In the genomic region with DNA sequence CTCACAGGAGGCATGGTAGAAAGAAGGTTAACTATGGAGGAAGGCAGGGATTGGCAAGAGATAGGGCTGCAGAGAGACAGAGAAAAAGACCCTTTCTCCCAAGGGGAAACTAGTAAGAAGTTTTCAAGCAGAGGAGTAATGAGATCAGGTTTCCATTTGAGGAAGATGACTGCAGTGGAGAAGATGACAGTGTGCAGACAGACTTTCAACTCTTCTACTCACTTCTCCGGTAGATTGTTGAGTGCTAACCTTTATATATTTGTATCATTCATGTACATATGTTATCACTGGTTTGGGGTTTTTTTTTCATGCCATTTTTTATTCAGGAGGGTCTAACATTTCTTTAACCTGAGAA, we compare ENCODE assay signal across 1 cellular context.
TF ChIP-seq lines count a peak whose summit lies in the region.

No MANE protein-coding gene starts in this region.

TF ChIP-seq in GM23338, 12 proteins besides CTCF, POLR2A, EP300 and RAD21 (continued from another document):
- TF ChIP-seq, protein P1, sequence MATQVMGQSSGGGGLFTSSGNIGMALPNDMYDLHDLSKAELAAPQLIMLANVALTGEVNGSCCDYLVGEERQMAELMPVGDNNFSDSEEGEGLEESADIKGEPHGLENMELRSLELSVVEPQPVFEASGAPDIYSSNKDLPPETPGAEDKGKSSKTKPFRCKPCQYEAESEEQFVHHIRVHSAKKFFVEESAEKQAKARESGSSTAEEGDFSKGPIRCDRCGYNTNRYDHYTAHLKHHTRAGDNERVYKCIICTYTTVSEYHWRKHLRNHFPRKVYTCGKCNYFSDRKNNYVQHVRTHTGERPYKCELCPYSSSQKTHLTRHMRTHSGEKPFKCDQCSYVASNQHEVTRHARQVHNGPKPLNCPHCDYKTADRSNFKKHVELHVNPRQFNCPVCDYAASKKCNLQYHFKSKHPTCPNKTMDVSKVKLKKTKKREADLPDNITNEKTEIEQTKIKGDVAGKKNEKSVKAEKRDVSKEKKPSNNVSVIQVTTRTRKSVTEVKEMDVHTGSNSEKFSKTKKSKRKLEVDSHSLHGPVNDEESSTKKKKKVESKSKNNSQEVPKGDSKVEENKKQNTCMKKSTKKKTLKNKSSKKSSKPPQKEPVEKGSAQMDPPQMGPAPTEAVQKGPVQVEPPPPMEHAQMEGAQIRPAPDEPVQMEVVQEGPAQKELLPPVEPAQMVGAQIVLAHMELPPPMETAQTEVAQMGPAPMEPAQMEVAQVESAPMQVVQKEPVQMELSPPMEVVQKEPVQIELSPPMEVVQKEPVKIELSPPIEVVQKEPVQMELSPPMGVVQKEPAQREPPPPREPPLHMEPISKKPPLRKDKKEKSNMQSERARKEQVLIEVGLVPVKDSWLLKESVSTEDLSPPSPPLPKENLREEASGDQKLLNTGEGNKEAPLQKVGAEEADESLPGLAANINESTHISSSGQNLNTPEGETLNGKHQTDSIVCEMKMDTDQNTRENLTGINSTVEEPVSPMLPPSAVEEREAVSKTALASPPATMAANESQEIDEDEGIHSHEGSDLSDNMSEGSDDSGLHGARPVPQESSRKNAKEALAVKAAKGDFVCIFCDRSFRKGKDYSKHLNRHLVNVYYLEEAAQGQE (IDR thresholded peaks at IDR 0.05; ENCODE audit: unreplicated experiment) = no peak
- TF ChIP-seq EZH2phosphoT487 (IDR thresholded peaks at IDR 0.05; ENCODE audit: unreplicated experiment) (no peak), EZH2 (IDR thresholded peaks at IDR 0.05; ENCODE audit: low read depth, unreplicated experiment) (no peak), CREB1 (CRISPR knock-in tag; IDR thresholded peaks at IDR 0.05; ENCODE audit: low read depth) (no peak), ZNF114 (CRISPR knock-in tag; IDR thresholded peaks at IDR 0.05) (no peak), ZNF331 (CRISPR knock-in tag; IDR thresholded peaks at IDR 0.05; ENCODE audit: low read depth) (no peak), POLR2AphosphoS5 (IDR thresholded peaks at IDR 0.05; ENCODE audit: low read depth) (no peak), STAT1 (IDR thresholded peaks at IDR 0.05; ENCODE audit: unreplicated experiment) (no peak), JUNB (IDR thresholded peaks at IDR 0.05; ENCODE audit: unreplicated experiment) (no peak), NANOG (IDR thresholded peaks at IDR 0.05; ENCODE audit: borderline replicate concordance) (no peak)
- TF ChIP-seq, protein P2, sequence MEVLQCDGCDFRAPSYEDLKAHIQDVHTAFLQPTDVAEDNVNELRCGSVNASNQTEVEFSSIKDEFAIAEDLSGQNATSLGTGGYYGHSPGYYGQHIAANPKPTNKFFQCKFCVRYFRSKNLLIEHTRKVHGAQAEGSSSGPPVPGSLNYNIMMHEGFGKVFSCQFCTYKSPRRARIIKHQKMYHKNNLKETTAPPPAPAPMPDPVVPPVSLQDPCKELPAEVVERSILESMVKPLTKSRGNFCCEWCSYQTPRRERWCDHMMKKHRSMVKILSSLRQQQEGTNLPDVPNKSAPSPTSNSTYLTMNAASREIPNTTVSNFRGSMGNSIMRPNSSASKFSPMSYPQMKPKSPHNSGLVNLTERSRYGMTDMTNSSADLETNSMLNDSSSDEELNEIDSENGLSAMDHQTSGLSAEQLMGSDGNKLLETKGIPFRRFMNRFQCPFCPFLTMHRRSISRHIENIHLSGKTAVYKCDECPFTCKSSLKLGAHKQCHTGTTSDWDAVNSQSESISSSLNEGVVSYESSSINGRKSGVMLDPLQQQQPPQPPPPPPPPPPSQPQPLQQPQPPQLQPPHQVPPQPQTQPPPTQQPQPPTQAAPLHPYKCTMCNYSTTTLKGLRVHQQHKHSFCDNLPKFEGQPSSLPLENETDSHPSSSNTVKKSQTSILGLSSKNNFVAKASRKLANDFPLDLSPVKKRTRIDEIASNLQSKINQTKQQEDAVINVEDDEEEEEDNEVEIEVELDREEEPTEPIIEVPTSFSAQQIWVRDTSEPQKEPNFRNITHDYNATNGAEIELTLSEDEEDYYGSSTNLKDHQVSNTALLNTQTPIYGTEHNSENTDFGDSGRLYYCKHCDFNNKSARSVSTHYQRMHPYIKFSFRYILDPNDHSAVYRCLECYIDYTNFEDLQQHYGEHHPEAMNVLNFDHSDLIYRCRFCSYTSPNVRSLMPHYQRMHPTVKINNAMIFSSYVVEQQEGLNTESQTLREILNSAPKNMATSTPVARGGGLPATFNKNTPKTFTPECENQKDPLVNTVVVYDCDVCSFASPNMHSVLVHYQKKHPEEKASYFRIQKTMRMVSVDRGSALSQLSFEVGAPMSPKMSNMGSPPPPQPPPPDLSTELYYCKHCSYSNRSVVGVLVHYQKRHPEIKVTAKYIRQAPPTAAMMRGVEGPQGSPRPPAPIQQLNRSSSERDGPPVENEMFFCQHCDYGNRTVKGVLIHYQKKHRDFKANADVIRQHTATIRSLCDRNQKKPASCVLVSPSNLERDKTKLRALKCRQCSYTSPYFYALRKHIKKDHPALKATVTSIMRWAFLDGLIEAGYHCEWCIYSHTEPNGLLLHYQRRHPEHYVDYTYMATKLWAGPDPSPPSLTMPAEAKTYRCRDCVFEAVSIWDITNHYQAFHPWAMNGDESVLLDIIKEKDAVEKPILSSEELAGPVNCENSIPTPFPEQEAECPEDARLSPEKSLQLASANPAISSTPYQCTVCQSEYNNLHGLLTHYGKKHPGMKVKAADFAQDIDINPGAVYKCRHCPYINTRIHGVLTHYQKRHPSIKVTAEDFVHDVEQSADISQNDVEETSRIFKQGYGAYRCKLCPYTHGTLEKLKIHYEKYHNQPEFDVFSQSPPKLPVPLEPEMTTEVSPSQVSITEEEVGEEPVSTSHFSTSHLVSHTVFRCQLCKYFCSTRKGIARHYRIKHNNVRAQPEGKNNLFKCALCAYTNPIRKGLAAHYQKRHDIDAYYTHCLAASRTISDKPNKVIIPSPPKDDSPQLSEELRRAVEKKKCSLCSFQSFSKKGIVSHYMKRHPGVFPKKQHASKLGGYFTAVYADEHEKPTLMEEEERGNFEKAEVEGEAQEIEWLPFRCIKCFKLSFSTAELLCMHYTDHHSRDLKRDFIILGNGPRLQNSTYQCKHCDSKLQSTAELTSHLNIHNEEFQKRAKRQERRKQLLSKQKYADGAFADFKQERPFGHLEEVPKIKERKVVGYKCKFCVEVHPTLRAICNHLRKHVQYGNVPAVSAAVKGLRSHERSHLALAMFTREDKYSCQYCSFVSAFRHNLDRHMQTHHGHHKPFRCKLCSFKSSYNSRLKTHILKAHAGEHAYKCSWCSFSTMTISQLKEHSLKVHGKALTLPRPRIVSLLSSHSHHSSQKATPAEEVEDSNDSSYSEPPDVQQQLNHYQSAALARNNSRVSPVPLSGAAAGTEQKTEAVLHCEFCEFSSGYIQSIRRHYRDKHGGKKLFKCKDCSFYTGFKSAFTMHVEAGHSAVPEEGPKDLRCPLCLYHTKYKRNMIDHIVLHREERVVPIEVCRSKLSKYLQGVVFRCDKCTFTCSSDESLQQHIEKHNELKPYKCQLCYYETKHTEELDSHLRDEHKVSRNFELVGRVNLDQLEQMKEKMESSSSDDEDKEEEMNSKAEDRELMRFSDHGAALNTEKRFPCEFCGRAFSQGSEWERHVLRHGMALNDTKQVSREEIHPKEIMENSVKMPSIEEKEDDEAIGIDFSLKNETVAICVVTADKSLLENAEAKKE (CRISPR knock-in tag; IDR thresholded peaks at IDR 0.05) = no peak
